Comparison of ENCODE assay signal across 22 cellular contexts in the genomic region with DNA sequence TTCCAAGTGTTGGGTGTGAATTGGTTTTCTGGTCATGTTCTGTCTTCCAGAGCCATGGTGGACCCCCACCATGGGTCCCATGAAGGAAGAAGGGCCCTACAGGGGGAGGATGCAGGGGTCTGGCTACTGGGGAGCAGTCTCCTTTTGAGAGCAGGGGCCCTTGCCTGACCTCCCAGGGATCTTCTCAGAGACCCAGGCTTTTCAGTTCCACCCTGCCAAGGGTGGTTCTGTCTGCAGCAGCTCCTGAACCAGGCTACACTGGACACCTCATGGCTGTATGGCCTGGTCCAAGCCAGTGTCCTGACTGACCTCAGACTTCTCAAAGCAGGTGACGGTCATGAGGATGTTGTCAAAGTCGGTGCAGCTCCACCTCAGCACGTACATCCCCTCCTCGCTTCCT.
"Had no signal": no experiment of that assay in that cellular context is flagged by ENCODE, and none has a peak within 500 bp of the region (broad histone marks: within the 10 kb centered on the region; RNA-seq: fewer than 3 reads in every experiment).

No MANE protein-coding gene starts in this region.

- H3K27me3 Mint-ChIP-seq: activated CD4-positive, alpha-beta memory T cell treated with anti-CD3 and anti-CD28 coated beads for 36 hours; activated naive CD8-positive, alpha-beta T cell treated with anti-CD3 and anti-CD28 coated beads for 36 hours; stimulated activated naive CD8-positive, alpha-beta T cell treated with anti-CD3 and anti-CD28 coated beads, Interleukin-15, amount 100 ng/mL, for 72 hours had no signal

- H3K27ac Mint-ChIP-seq: activated CD4-positive, alpha-beta memory T cell treated with anti-CD3 and anti-CD28 coated beads for 36 hours; activated naive CD8-positive, alpha-beta T cell treated with anti-CD3 and anti-CD28 coated beads for 36 hours; endodermal cell; nephron; WTC11 had no signal

- H3K27me3 ChIP-seq: colonic mucosa, left lung, suprapubic skin, tibial nerve, vagina had no signal

- H3K9ac ChIP-seq: parathyroid adenoma had no signal

- H3K9me3 ChIP-seq: colonic mucosa, left lung, suprapubic skin, tibial nerve, vagina had no signal

- H3K27ac ChIP-seq: colonic mucosa, left lung, parathyroid adenoma, suprapubic skin, tibial nerve, vagina had no signal

- H3K9me3 Mint-ChIP-seq: activated CD4-positive, alpha-beta memory T cell treated with anti-CD3 and anti-CD28 coated beads for 36 hours; activated naive CD8-positive, alpha-beta T cell treated with anti-CD3 and anti-CD28 coated beads for 36 hours; endodermal cell; nephron; stimulated activated naive CD8-positive, alpha-beta T cell treated with anti-CD3 and anti-CD28 coated beads, Interleukin-15, amount 100 ng/mL, for 72 hours; WTC11 had no signal

- H3K4me1 Mint-ChIP-seq: activated naive CD8-positive, alpha-beta T cell treated with anti-CD3 and anti-CD28 coated beads for 36 hours; nephron had no signal

- H3K4me3 ChIP-seq: colonic mucosa, left lung, lung, suprapubic skin, tibial nerve, vagina had no signal

- H3K4me1 ChIP-seq: colonic mucosa, parathyroid adenoma, suprapubic skin, tibial nerve, vagina had no signal

- H3K4me3 Mint-ChIP-seq: activated CD4-positive, alpha-beta memory T cell treated with anti-CD3 and anti-CD28 coated beads for 36 hours; activated naive CD8-positive, alpha-beta T cell treated with anti-CD3 and anti-CD28 coated beads for 36 hours; endodermal cell; nephron; stimulated activated naive CD8-positive, alpha-beta T cell treated with anti-CD3 and anti-CD28 coated beads, Interleukin-15, amount 100 ng/mL, for 72 hours; WTC11 had no signal

- ATAC-seq: right cardiac atrium; stimulated activated naive CD8-positive, alpha-beta T cell treated with anti-CD3 and anti-CD28 coated beads, Interleukin-15, amount 100 ng/mL, for 72 hours; WTC11 had no signal

- DNase-seq: activated CD4-positive, alpha-beta memory T cell treated with anti-CD3 and anti-CD28 coated beads for 36 hours; activated CD4-positive, alpha-beta T cell treated with anti-CD3 and anti-CD28 coated beads for 4 hours; activated gamma-delta T cell treated with Interleukin-2 at 50 U/mL for 16 hours; activated naive CD8-positive, alpha-beta T cell treated with anti-CD3 and anti-CD28 coated beads for 36 hours; amniotic stem cell; colonic mucosa; endodermal cell; foreskin fibroblast; kidney glomerular epithelial cell; stimulated activated CD4-positive, alpha-beta T cell treated with anti-CD3 and anti-CD28 coated beads, Interleukin-12 subunit alpha, Interleukin-12 subunit beta, amount 100 ng/mL, for 4 hours; stimulated activated CD4-positive, alpha-beta T cell treated with anti-CD3 and anti-CD28 coated beads, Interleukin-4, amount 100 ng/mL, for 4 hours; stimulated activated naive CD8-positive, alpha-beta T cell treated with anti-CD3 and anti-CD28 coated beads, Interleukin-15, amount 100 ng/mL, for 72 hours; T1000 had no signal
